In genomic region chr1:208245185-208245705, GRCh38 we compare ENCODE assay signal across 8 cellular contexts. TPM values are rescaled to one million over a fixed set of nuclear protein-coding genes. Genes with fewer than 3 reads are reported as not detected.
DNase-seq lines count a peak whose midpoint lies in the region; ATAC-seq and TF ChIP-seq lines count a peak whose summit lies in the region.

No MANE protein-coding gene starts in this region.

- intact Hi-C loops in CD8-positive, alpha-beta T cell (cut with DNase I, micrococcal nuclease): loop anchor here (1.0 to 10.0 kb wide), 4 partner anchors 113 to 420 kb away; no protein-coding TSS in a partner anchor
- intact Hi-C loops in OCI-LY7 (cut with micrococcal nuclease; ENCODE audit: unreplicated experiment): loop anchor here (2.0 kb wide), 2 partner anchors 112 to 224 kb away; no protein-coding TSS in a partner anchor

- H3K4me1 ChIP-seq in CD8-positive, alpha-beta T cell (ENCODE audit: insufficient read depth, low read length): peaks cover 4% of the 10 kb centered on the region
- H3K4me1 ChIP-seq in HUES64 (ENCODE audit: insufficient read depth, low read length): peaks cover 17% of the 10 kb centered on the region; the same call in 1 of the 2 replicates
- H3K4me1 ChIP-seq in OCI-LY7 (ENCODE audit: insufficient read depth, low read length, poor library complexity, severe bottlenecking): peaks cover 7% of the 10 kb centered on the region
- peaks cover 24 to 30% of the 10 kb centered on the region in 2 donors for H3K4me1 ChIP-seq in muscle layer of duodenum (ENCODE audit: control insufficient read depth in 1 of 2, insufficient read depth in 2 of 2, low read length in 2 of 2)

- H3K9me2 ChIP-seq in OCI-LY7 (ENCODE audit: insufficient read depth, low read length): no peaks in the 10 kb centered on the region

- TF ChIP-seq CTCF in CD8-positive, alpha-beta T cell (IDR thresholded peaks at IDR 0.05): peak; percentile 76
- TF ChIP-seq CTCF in GM20000 (IDR thresholded peaks at IDR 0.05; ENCODE audit: extremely low read depth, missing control alignments) (peak; percentile 72), OCI-LY7 (conservative IDR thresholded peaks at IDR 0.05; ENCODE audit: low read length) (peak; percentile 89)

- H3K4me1 Mint-ChIP-seq in CD8-positive, alpha-beta T cell (ENCODE audit: low read depth): peaks cover 6% of the 10 kb centered on the region

- H3K27ac ChIP-seq in CD8-positive, alpha-beta T cell (ENCODE audit: low read depth, low read length): peak overlapping the region; percentile 35
- H3K27ac ChIP-seq in HUES64 (ENCODE audit: low read depth, low read length) (no peak overlapping the region), OCI-LY7 (ENCODE audit: low read depth, low read length, poor library complexity, severe bottlenecking) (no peak overlapping the region), muscle layer of duodenum (ENCODE audit: low read length) (peak overlapping the region; percentile 83)

- BruUV-seq in OCI-LY7 (replicated peaks; lab: Mats Ljungman, UMichigan): no TSS peak

- peaks cover 18% of the 10 kb centered on the region for H3K27me3 Mint-ChIP-seq in CD8-positive, alpha-beta T cell (ENCODE audit: low read depth)

- no peaks in the 10 kb centered on the region for H3K27me3 ChIP-seq in CD8-positive, alpha-beta T cell (ENCODE audit: insufficient read depth, low read length)
- H3K27me3 ChIP-seq in HUES64 (ENCODE audit: insufficient read depth, low read length) (peaks cover 60% of the 10 kb centered on the region), muscle layer of duodenum (ENCODE audit: low read depth, low read length) (no peaks in the 10 kb centered on the region)

- no peaks in the 10 kb centered on the region for H3K36me3 ChIP-seq in CD8-positive, alpha-beta T cell (ENCODE audit: insufficient read depth, low read length)
- H3K36me3 ChIP-seq in HUES64 (ENCODE audit: insufficient read depth, low read length) (no peaks in the 10 kb centered on the region), OCI-LY7 (ENCODE audit: insufficient read depth, low read length) (no peaks in the 10 kb centered on the region), muscle layer of duodenum (ENCODE audit: control insufficient read depth in 1 of 2, insufficient read depth in 2 of 2, low read length in 2 of 2) (no peaks in the 10 kb centered on the region)

- H3K9me3 ChIP-seq in CD8-positive, alpha-beta T cell (ENCODE audit: low read length): no peaks in the 10 kb centered on the region
- H3K9me3 ChIP-seq in HUES64 (ENCODE audit: insufficient read depth, low read depth, low read length) (no peaks in the 10 kb centered on the region), OCI-LY7 (ENCODE audit: low read length) (no peaks in the 10 kb centered on the region), muscle layer of duodenum (ENCODE audit: control insufficient read depth in 1 of 2, low read length in 2 of 2) (no peaks in the 10 kb centered on the region)

- peak overlapping the region; percentile 80 for H3K4me3 Mint-ChIP-seq in CD8-positive, alpha-beta T cell

- DNase-seq in CD8-positive, alpha-beta T cell: peak; percentile 61 to 87 (median 77)
- DNase-seq in GM20000 (ENCODE audit: low spot score) (peak; percentile 83), OCI-LY7 (ENCODE audit: low spot score) (peak; percentile 82)
- peak; percentile 69 for DNase-seq in activated T-cell treated with anti-CD3 and anti-CD28 coated beads, Interleukin-2, amount 50 U/mL, for 1 hour
- peak; percentile 53 to 60 for DNase-seq in stimulated activated CD8-positive, alpha-beta memory T cell treated with anti-CD3 and anti-CD28 coated beads, Interleukin-7, amount 100 ng/mL, for 1 hour (ENCODE audit: low read depth in 2 of 2)

- H3K79me2 ChIP-seq in OCI-LY7 (ENCODE audit: insufficient read depth, low read depth, low read length): no peaks in the 10 kb centered on the region

- CTCF ChIA-PET in CD8-positive, alpha-beta T cell (lab: Charles Lee): interaction anchor here (0.6 to 10.1 kb wide), 31 partner anchors 8 to 415 kb away, joined by 3 to 150 read pairs (median 4); no protein-coding TSS in a partner anchor
- CTCF ChIA-PET in OCI-LY7 (lab: Charles Lee; ENCODE audit: unreplicated experiment): interaction anchor here (0.5 to 1.0 kb wide), 6 partner anchors 10 to 223 kb away, joined by 3 to 16 read pairs (median 3); no protein-coding TSS in a partner anchor

- H3K4me2 ChIP-seq in OCI-LY7 (ENCODE audit: low read length): peak overlapping the region; percentile 80

- H2AFZ ChIP-seq in OCI-LY7 (ENCODE audit: low read length): peak overlapping the region; percentile 82; the same call in 1 of the 2 replicates

- peak overlapping the region; percentile 78 for H3K4me3 ChIP-seq in CD8-positive, alpha-beta T cell (ENCODE audit: low read depth, low read length)
- H3K4me3 ChIP-seq in HUES64 (ENCODE audit: low read length): peak overlapping the region; percentile 64
- H3K4me3 ChIP-seq in OCI-LY7 (ENCODE audit: low read depth, low read length, poor library complexity, severe bottlenecking): peak overlapping the region; percentile 67
- peak overlapping the region; percentile 68 to 88 for H3K4me3 ChIP-seq in muscle layer of duodenum (ENCODE audit: low read depth in 1 of 2, low read length in 2 of 2)

- H3K27ac Mint-ChIP-seq in CD8-positive, alpha-beta T cell: peak overlapping the region; percentile 9

- H4K20me1 ChIP-seq in OCI-LY7 (ENCODE audit: insufficient read depth, low read length): no peaks in the 10 kb centered on the region

- no peak overlapping the region for H3K9ac ChIP-seq in HUES64 (ENCODE audit: low read depth, low read length)

- peak; percentile 56 for ATAC-seq in CD8-positive, alpha-beta T cell
- peak; percentile 73 for ATAC-seq in esophagus mucosa

- POLR2A ChIA-PET in CD8-positive, alpha-beta T cell (lab: Charles Lee): interaction anchor here (1.1 to 2.4 kb wide), 5 partner anchors 10 to 223 kb away, joined by 3 to 21 read pairs (median 3); no protein-coding TSS in a partner anchor
- POLR2A ChIA-PET in OCI-LY7 (lab: Charles Lee): interaction anchor here (1.1 kb wide), 1 partner anchor 19 kb away, joined by 3 read pairs; no protein-coding TSS in a partner anchor

- WGBS in HUES64: 19% methylated on average over 22 of the region's 22 CpGs

- no peaks in the 10 kb centered on the region for H3K36me3 Mint-ChIP-seq in CD8-positive, alpha-beta T cell

- no peaks in the 10 kb centered on the region for H3K9me3 Mint-ChIP-seq in CD8-positive, alpha-beta T cell

RNA-seq across cellular contexts. Expression of gene PLXNA2, which starts 1.1 kb away (rescaled TPM):
- total RNA-seq in CD8-positive, alpha-beta T cell: 1 to 10 TPM; 1.3 to 1.9 TPM
- polyA plus RNA-seq in HUES64 (2013, experiment 1 of 2): 3.7 TPM
- polyA plus RNA-seq in HUES64 (2013, experiment 2 of 2): 4.1 TPM
- not detected in 2 replicates for total RNA-seq in OCI-LY7 (2014; rRNA removed; shearing (Covaris generic))
- total RNA-seq in OCI-LY7 (2022) (0.20 and 0.23 TPM in 2 replicates), esophagus mucosa (47.5 TPM)

Comparison
In these comparisons a context has a peak if more than half of its experiments do, and no peak if none do; other contexts are left out.
1. H3K27ac ChIP-seq: peak in CD8-positive, alpha-beta T cell (single experiment) and muscle layer of duodenum (single experiment); none in HUES64 (single experiment) and OCI-LY7 (single experiment).
2. RNA of gene PLXNA2, which starts 1.1 kb away (total RNA-seq): 47.5 TPM in esophagus mucosa (single experiment); 1.3 to 1.9 TPM in CD8-positive, alpha-beta T cell and 0.20 to 0.23 TPM in OCI-LY7; every median in the first group is over 10 times any median in the second.
3. Peak in every context shown above with its lines, with median percentiles within 50 percentile points of each other: DNase-seq, H3K4me3 ChIP-seq and CTCF ChIP-seq.